Comparison of ENCODE assay signal across 13 cellular contexts in genomic region chr16:86921289-86921688, GRCh38.
DNase-seq lines count a peak whose midpoint lies in the region; ATAC-seq and TF ChIP-seq lines count a peak whose summit lies in the region.
"Had no signal": no experiment of that assay in that cellular context is flagged by ENCODE, and none has a peak within 500 bp of the region (broad histone marks: within the 10 kb centered on the region; RNA-seq: fewer than 3 reads in every experiment).

No MANE protein-coding gene starts in this region.

- H3K4me1 ChIP-seq in GM23338 (ENCODE audit: insufficient read depth) (no peaks in the 10 kb centered on the region), HEK293 (ENCODE audit: control insufficient read depth, insufficient read depth, low read length) (peaks cover 7% of the 10 kb centered on the region; the same call in 1 of the 2 replicates), sigmoid colon (peaks cover 0 to 8% (median 6%) of the 10 kb centered on the region in 4 donors)
- H3K4me1 ChIP-seq: HAP-1 had no signal

- intact Hi-C loops in sigmoid colon (cut with DNase I): no loop called here

- H3K4me3 Mint-ChIP-seq in GM23338: no peak overlapping the region
- H3K4me3 Mint-ChIP-seq: CD4-positive, alpha-beta memory T cell had no signal

- peaks cover 17% of the 10 kb centered on the region for H3K9me3 Mint-ChIP-seq in GM23338

- H3K4me3 ChIP-seq in GM23338 (no peak overlapping the region), HEK293 (ENCODE audit: low read depth, low read length) (no peak overlapping the region), sigmoid colon (no peak overlapping the region)
- H3K4me3 ChIP-seq: GM23248, HAP-1 had no signal

- CTCF ChIA-PET in HEK293 (lab: Yijun Ruan, JAX): interaction anchor here (0.8 to 1.0 kb wide), 2 partner anchors 10 to 192 kb away, joined by 3 read pairs; no protein-coding TSS in a partner anchor

- no peaks in the 10 kb centered on the region for H3K9me2 ChIP-seq in GM23338 (ENCODE audit: insufficient read depth)

- TF ChIP-seq EP300 in sigmoid colon (IDR thresholded peaks at IDR 0.05): no peak

- WGBS in sigmoid colon, 2 donors: 94 to 95% methylated on average over 4 of the region's 4 CpGs

- DNase-seq in GM23338 (ENCODE audit: low spot score): no peak
- peak; percentile 34 for DNase-seq in myocyte (ENCODE audit: low read depth)
- DNase-seq in sigmoid colon: peak; percentile 24
- no peak for DNase-seq in NCI-H2107 treated with DMSO at 0.1 percent for 48 hours (lab: John Stamatoyannopoulos, UW; ENCODE audit: unreplicated experiment)
- DNase-seq in amygdala (lab: John Stamatoyannopoulos, UW): no peak
- DNase-seq: C1 segment of cervical spinal cord; Calu3; CD4-positive, alpha-beta memory T cell; COR-L47; DND-41; GM23248 had no signal

- TF ChIP-seq POLR2A in sigmoid colon (IDR thresholded peaks at IDR 0.05): no peak

- no peak overlapping the region for H3K4me2 ChIP-seq in GM23338

- peaks cover 6% of the 10 kb centered on the region for H3K4me1 Mint-ChIP-seq in GM23338
- H3K4me1 Mint-ChIP-seq: CD4-positive, alpha-beta memory T cell had no signal

- no peak for TF ChIP-seq CTCF in GM23338 (conservative IDR thresholded peaks at IDR 0.05; ENCODE audit: low read depth in 2 of 2)
- no peak for TF ChIP-seq CTCF in HEK293 (tag by site-specific recombination; IDR thresholded peaks at IDR 0.05)
- TF ChIP-seq CTCF in sigmoid colon (IDR thresholded peaks at IDR 0.05): no peak

- no peak overlapping the region for H2AFZ ChIP-seq in GM23338
- H2AFZ ChIP-seq: GM23248 had no signal

- no peaks in the 10 kb centered on the region for H3K27me3 ChIP-seq in GM23338 (ENCODE audit: insufficient read depth)
- H3K27me3 ChIP-seq in sigmoid colon: peaks cover 10 to 96% (median 48%) of the 10 kb centered on the region in 3 donors

- peaks cover 3% of the 10 kb centered on the region; the same call in 2 of the 3 replicates for H3K36me3 Mint-ChIP-seq in GM23338 (ENCODE audit: low read depth)
- H3K36me3 Mint-ChIP-seq: CD4-positive, alpha-beta memory T cell had no signal

- H3K9me3 ChIP-seq in HEK293 (ENCODE audit: control insufficient read depth, insufficient read depth, low read depth, low read length): no peaks in the 10 kb centered on the region
- H3K9me3 ChIP-seq in sigmoid colon: peaks cover 0 to 16% (median 7%) of the 10 kb centered on the region in 4 donors
- H3K9me3 ChIP-seq: HAP-1 had no signal

- H3K27me3 Mint-ChIP-seq in GM23338 (ENCODE audit: insufficient read depth, low read depth, poor library complexity): peaks cover 1% of the 10 kb centered on the region

- ATAC-seq in GM23338: no peak

- H3K27ac ChIP-seq in GM23338 (ENCODE audit: low read depth): no peak overlapping the region
- no peak overlapping the region for H3K27ac ChIP-seq in HEK293 (ENCODE audit: extremely low read depth, low read depth, low read length)
- no peak overlapping the region for H3K27ac ChIP-seq in sigmoid colon
- H3K27ac ChIP-seq: GM23248 had no signal

- H3K27ac Mint-ChIP-seq in GM23338: no peak overlapping the region
- H3K27ac Mint-ChIP-seq: CD4-positive, alpha-beta memory T cell had no signal

- no peaks in the 10 kb centered on the region for H3K79me2 ChIP-seq in GM23338 (replicated peaks; ENCODE audit: insufficient read depth)

- H4K20me1 ChIP-seq in GM23338 (replicated peaks; ENCODE audit: insufficient read depth): no peaks in the 10 kb centered on the region

- H3F3A ChIP-seq in GM23338 (replicated peaks; ENCODE audit: low read depth): no peaks in the 10 kb centered on the region

- POLR2A ChIA-PET in HEK293 (lab: Yijun Ruan, JAX): no interaction called here

- H3K36me3 ChIP-seq in GM23338 (ENCODE audit: insufficient read depth): no peaks in the 10 kb centered on the region
- no peaks in the 10 kb centered on the region for H3K36me3 ChIP-seq in HEK293 (ENCODE audit: control insufficient read depth in 2 of 2, insufficient read depth in 1 of 2, low read length in 2 of 2)
- H3K36me3 ChIP-seq in sigmoid colon: no peaks in the 10 kb centered on the region
- H3K36me3 ChIP-seq: HAP-1 had no signal

TF ChIP-seq in GM23338, 12 proteins besides CTCF, POLR2A, EP300 and RAD21:
- no peak for TF ChIP-seq ZNF114 (CRISPR knock-in tag; IDR thresholded peaks at IDR 0.05)
- TF ChIP-seq ZNF331 (CRISPR knock-in tag; IDR thresholded peaks at IDR 0.05; ENCODE audit: low read depth): peak; percentile 87
TF ChIP-seq in GM23338: peak in this region for 1.

TF ChIP-seq in HEK293, 187 proteins besides CTCF, POLR2A, EP300 and RAD21 (continues in another document):
- TF ChIP-seq, protein P1, sequence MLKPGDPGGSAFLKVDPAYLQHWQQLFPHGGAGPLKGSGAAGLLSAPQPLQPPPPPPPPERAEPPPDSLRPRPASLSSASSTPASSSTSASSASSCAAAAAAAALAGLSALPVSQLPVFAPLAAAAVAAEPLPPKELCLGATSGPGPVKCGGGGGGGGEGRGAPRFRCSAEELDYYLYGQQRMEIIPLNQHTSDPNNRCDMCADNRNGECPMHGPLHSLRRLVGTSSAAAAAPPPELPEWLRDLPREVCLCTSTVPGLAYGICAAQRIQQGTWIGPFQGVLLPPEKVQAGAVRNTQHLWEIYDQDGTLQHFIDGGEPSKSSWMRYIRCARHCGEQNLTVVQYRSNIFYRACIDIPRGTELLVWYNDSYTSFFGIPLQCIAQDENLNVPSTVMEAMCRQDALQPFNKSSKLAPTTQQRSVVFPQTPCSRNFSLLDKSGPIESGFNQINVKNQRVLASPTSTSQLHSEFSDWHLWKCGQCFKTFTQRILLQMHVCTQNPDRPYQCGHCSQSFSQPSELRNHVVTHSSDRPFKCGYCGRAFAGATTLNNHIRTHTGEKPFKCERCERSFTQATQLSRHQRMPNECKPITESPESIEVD (tag by site-specific recombination; IDR thresholded peaks at IDR 0.05): no peak
- TF ChIP-seq SETDB1 (IDR thresholded peaks at IDR 0.05; ENCODE audit: insufficient read length, low read length): peak; percentile 92
- no peak for TF ChIP-seq ZNF335 (tag by site-specific recombination; conservative IDR thresholded peaks at IDR 0.05)
- no peak for TF ChIP-seq KLF1 (tag by site-specific recombination; IDR thresholded peaks at IDR 0.05)
- no peak for TF ChIP-seq ZNF664 (tag by site-specific recombination; IDR thresholded peaks at IDR 0.05)
- TF ChIP-seq TRIM28 (IDR thresholded peaks at IDR 0.05; ENCODE audit: borderline replicate concordance, low read length): peak; percentile 96; the same call in 1 of the 2 replicates
- TF ChIP-seq ZNF155 (tag by site-specific recombination; IDR thresholded peaks at IDR 0.05): no peak
- no peak for TF ChIP-seq MEIS1 (CRISPR knock-in tag; IDR thresholded peaks at IDR 0.05; ENCODE audit: borderline replicate concordance)
- no peak for TF ChIP-seq ZNF585B (tag by site-specific recombination; IDR thresholded peaks at IDR 0.05)
- TF ChIP-seq, protein P2, sequence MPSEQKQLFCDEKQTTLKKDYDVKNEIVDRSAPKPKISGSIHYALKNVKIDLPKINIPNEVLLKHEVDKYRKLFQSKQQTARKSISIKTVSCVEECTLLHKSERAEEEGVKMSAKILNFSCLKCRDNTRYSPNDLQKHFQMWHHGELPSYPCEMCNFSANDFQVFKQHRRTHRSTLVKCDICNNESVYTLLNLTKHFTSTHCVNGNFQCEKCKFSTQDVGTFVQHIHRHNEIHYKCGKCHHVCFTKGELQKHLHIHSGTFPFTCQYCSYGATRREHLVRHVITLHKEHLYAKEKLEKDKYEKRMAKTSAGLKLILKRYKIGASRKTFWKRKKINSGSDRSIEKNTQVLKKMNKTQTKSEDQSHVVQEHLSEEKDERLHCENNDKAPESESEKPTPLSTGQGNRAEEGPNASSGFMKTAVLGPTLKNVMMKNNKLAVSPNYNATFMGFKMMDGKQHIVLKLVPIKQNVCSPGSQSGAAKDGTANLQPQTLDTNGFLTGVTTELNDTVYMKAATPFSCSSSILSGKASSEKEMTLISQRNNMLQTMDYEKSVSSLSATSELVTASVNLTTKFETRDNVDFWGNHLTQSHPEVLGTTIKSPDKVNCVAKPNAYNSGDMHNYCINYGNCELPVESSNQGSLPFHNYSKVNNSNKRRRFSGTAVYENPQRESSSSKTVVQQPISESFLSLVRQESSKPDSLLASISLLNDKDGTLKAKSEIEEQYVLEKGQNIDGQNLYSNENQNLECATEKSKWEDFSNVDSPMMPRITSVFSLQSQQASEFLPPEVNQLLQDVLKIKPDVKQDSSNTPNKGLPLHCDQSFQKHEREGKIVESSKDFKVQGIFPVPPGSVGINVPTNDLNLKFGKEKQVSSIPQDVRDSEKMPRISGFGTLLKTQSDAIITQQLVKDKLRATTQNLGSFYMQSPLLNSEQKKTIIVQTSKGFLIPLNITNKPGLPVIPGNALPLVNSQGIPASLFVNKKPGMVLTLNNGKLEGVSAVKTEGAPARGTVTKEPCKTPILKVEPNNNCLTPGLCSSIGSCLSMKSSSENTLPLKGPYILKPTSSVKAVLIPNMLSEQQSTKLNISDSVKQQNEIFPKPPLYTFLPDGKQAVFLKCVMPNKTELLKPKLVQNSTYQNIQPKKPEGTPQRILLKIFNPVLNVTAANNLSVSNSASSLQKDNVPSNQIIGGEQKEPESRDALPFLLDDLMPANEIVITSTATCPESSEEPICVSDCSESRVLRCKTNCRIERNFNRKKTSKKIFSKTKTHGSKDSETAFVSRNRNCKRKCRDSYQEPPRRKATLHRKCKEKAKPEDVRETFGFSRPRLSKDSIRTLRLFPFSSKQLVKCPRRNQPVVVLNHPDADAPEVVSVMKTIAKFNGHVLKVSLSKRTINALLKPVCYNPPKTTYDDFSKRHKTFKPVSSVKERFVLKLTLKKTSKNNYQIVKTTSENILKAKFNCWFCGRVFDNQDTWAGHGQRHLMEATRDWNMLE (tag by site-specific recombination; conservative IDR thresholded peaks at IDR 0.05; ENCODE audit: low read depth): no peak
- no peak for TF ChIP-seq YY2 (tag by site-specific recombination; IDR thresholded peaks at IDR 0.05)
- TF ChIP-seq ZNF514 (tag by site-specific recombination; IDR thresholded peaks at IDR 0.05): no peak
- no peak for TF ChIP-seq MYNN (tag by site-specific recombination; IDR thresholded peaks at IDR 0.05; ENCODE audit: borderline replicate concordance)
- TF ChIP-seq ZNF776 (tag by site-specific recombination; IDR thresholded peaks at IDR 0.05; ENCODE audit: borderline replicate concordance): no peak
- TF ChIP-seq ZNF623 (tag by site-specific recombination; IDR thresholded peaks at IDR 0.05): no peak
- no peak for TF ChIP-seq ZNF837 (tag by site-specific recombination; IDR thresholded peaks at IDR 0.05)

Comparison
In these comparisons a context has a peak if more than half of its experiments do, and no peak if none do; other contexts are left out.
1. DNase-seq: peak in myocyte (single experiment) and sigmoid colon (single experiment); none in GM23338 (single experiment), NCI-H2107 treated with DMSO at 0.1 percent for 48 hours (single experiment) and amygdala (0 of 56).